In genomic region chr14:73723411-73723798, GRCh38 we compare ENCODE assay signal across 8 cellular contexts. TPM values are rescaled to one million over a fixed set of nuclear protein-coding genes. Genes with fewer than 3 reads are reported as not detected.
A peak's percentile ranks its signal among the peaks of the same experiment; 100 is the strongest.
DNase-seq lines count a peak whose midpoint lies in the region; ATAC-seq and TF ChIP-seq lines count a peak whose summit lies in the region.

No MANE protein-coding gene starts in this region.

- H3K4me3 ChIP-seq in heart right ventricle: no peak overlapping the region
- no peak overlapping the region for H3K4me3 ChIP-seq in body of pancreas
- H3K4me3 ChIP-seq in mesenchymal stem cell (ENCODE audit: insufficient read depth in 1 of 2, low read depth in 1 of 2, low read length in 2 of 2): peak overlapping the region in 1 of 2 experiments; percentile 60
- no peak overlapping the region for H3K4me3 ChIP-seq in vagina

- no peak overlapping the region for H3K4ac ChIP-seq in mesenchymal stem cell (ENCODE audit: low read depth in 1 of 2, low read length in 2 of 2)

- H2AFZ ChIP-seq in mesenchymal stem cell (ENCODE audit: low read depth, low read length): no peak overlapping the region

- DNase-seq in heart right ventricle (no peak), Right ventricle myocardium superior (no peak), body of pancreas (no peak), mesenchymal stem cell (peak; percentile 83), vagina (ENCODE audit: extremely low spot score in 2 of 2) (no peak), NCI-H774 (lab: John Stamatoyannopoulos, UW) (no peak)

- H3K23ac ChIP-seq in mesenchymal stem cell (ENCODE audit: low read length in 2 of 2): no peak overlapping the region

- H2BK120ac ChIP-seq in mesenchymal stem cell (ENCODE audit: low read depth, low read length): no peak overlapping the region

- no peak overlapping the region for H3K14ac ChIP-seq in mesenchymal stem cell (ENCODE audit: low read length in 2 of 2)

- TF ChIP-seq CTCF in heart right ventricle (IDR thresholded peaks at IDR 0.05): no peak
- no peak for TF ChIP-seq CTCF in body of pancreas (IDR thresholded peaks at IDR 0.05)
- no peak for TF ChIP-seq CTCF in vagina (IDR thresholded peaks at IDR 0.05)

- H3K4me1 ChIP-seq in heart right ventricle (peaks cover 24 to 83% (median 66%) of the 10 kb centered on the region in 9 donors), body of pancreas (peaks cover 2% of the 10 kb centered on the region), mesenchymal stem cell (ENCODE audit: control insufficient read depth, insufficient read depth, low read depth, low read length) (peaks cover 52% of the 10 kb centered on the region), vagina (peaks cover 50% of the 10 kb centered on the region)

- H2AK5ac ChIP-seq in mesenchymal stem cell (ENCODE audit: low read length, severe bottlenecking): peak overlapping the region; percentile 77

- no peak overlapping the region for H4K8ac ChIP-seq in mesenchymal stem cell (ENCODE audit: low read length)

- peak overlapping the region; percentile 91 for H3K9ac ChIP-seq in mesenchymal stem cell (ENCODE audit: low read length)

- H3K9me3 ChIP-seq in heart right ventricle: no peaks in the 10 kb centered on the region
- no peaks in the 10 kb centered on the region for H3K9me3 ChIP-seq in body of pancreas
- H3K9me3 ChIP-seq in mesenchymal stem cell (ENCODE audit: control insufficient read depth, low read length): no peaks in the 10 kb centered on the region
- no peaks in the 10 kb centered on the region for H3K9me3 ChIP-seq in vagina

- peaks cover 36% of the 10 kb centered on the region for H3K79me1 ChIP-seq in mesenchymal stem cell (replicated peaks; ENCODE audit: low read length, poor library complexity, severe bottlenecking)

- ATAC-seq in heart right ventricle (no peak), Right ventricle myocardium superior (ENCODE audit: poor library complexity) (no peak), body of pancreas (no peak), HG02884 (IDR thresholded peaks at IDR 0.05; ENCODE audit: unreplicated experiment) (no peak), HG03159 (IDR thresholded peaks at IDR 0.05; ENCODE audit: unreplicated experiment) (no peak)

- H2BK12ac ChIP-seq in mesenchymal stem cell (ENCODE audit: low read length in 2 of 2): no peak overlapping the region

- H2BK15ac ChIP-seq in mesenchymal stem cell (ENCODE audit: low read depth, poor library complexity, severe bottlenecking): no peak overlapping the region

- TF ChIP-seq POLR2A in body of pancreas (IDR thresholded peaks at IDR 0.05) (no peak), vagina (IDR thresholded peaks at IDR 0.05) (no peak)

- H3K27me3 ChIP-seq in heart right ventricle (no peaks in the 10 kb centered on the region), body of pancreas (no peaks in the 10 kb centered on the region), mesenchymal stem cell (ENCODE audit: control insufficient read depth in 1 of 2, insufficient read depth in 1 of 2, low read length in 2 of 2) (no peaks in the 10 kb centered on the region), vagina (no peaks in the 10 kb centered on the region)

- peak overlapping the region; percentile 19 for H3K4me2 ChIP-seq in mesenchymal stem cell (ENCODE audit: low read length, poor library complexity, severe bottlenecking)

- peak overlapping the region; percentile 26 for H2BK5ac ChIP-seq in mesenchymal stem cell (ENCODE audit: low read depth, low read length, poor library complexity, severe bottlenecking)

- no peak overlapping the region for H4K91ac ChIP-seq in mesenchymal stem cell (ENCODE audit: low read length)

- peak overlapping the region in 1 of 2 experiments; percentile 33 for H3K18ac ChIP-seq in mesenchymal stem cell (ENCODE audit: low read depth in 1 of 2, low read length in 2 of 2)

- peak overlapping the region in 9 of 10 donors; percentile 60 to 91 (median 78) for H3K27ac ChIP-seq in heart right ventricle
- H3K27ac ChIP-seq in body of pancreas: peak overlapping the region in 3 of 4 donors; percentile 11 to 77 (median 59)
- H3K27ac ChIP-seq in mesenchymal stem cell (ENCODE audit: low read length, poor library complexity, severe bottlenecking): peak overlapping the region; percentile 97
- peak overlapping the region; percentile 74 for H3K27ac ChIP-seq in vagina

- intact Hi-C loops in heart right ventricle (cut with DNase I) (loop anchor here in 1 of 10 donors (10.0 kb wide), 1 partner anchor 61 kb away; no protein-coding TSS in a partner anchor), Right ventricle myocardium superior (cut with DNase I) (loop anchor here (10.0 kb wide), 1 partner anchor 61 kb away; no protein-coding TSS in a partner anchor), body of pancreas (cut with DNase I) (loop anchor here (10.0 kb wide), 1 partner anchor 311 kb away; no protein-coding TSS in a partner anchor), vagina (cut with DNase I) (no loop called here)

- WGBS in heart right ventricle, 2 donors: 69 to 70% methylated on average over 7 of the region's 7 CpGs
- 65 to 68% methylated on average over 7 of the region's 7 CpGs for WGBS in body of pancreas, 2 donors
- 83% methylated on average over 7 of the region's 7 CpGs for WGBS in mesenchymal stem cell

- H3K36me3 ChIP-seq in heart right ventricle (peaks cover 0 to 99% (median 50%) of the 10 kb centered on the region in 9 donors), body of pancreas (replicated peaks in 1 of 2; ENCODE audit: insufficient read depth in 1 of 2, low read depth in 2 of 2) (peaks cover 16 to 39% of the 10 kb centered on the region in 2 donors), mesenchymal stem cell (ENCODE audit: control insufficient read depth in 1 of 2, insufficient read depth in 2 of 2, low read depth in 1 of 2, low read length in 2 of 2) (peaks cover 71 to 72% of the 10 kb centered on the region in 2 experiments), vagina (peaks cover 0 to 77% of the 10 kb centered on the region in 2 donors)

RNA-seq across cellular contexts. Expression of gene PNMA1, which starts 9.2 kb away (rescaled TPM):
- total RNA-seq in heart right ventricle: 10 to 100 TPM; 13.9 to 30.8 (median 23.6) TPM
- polyA plus RNA-seq in heart right ventricle: 10 to 100 TPM in 1 of 2 donors, 1 to 10 TPM in 1; 6.6 to 15.7 TPM
- total RNA-seq in Right ventricle myocardium superior: 12.9 TPM
- total RNA-seq in body of pancreas: 1 to 10 TPM; 5.7 to 6.9 TPM
- polyA plus RNA-seq in mesenchymal stem cell (2013, experiment 1 of 2): 53.1 TPM
- polyA plus RNA-seq in mesenchymal stem cell (2013, experiment 2 of 2): 53.5 TPM
- total RNA-seq in vagina: 35.4 TPM
